In the genomic region with DNA sequence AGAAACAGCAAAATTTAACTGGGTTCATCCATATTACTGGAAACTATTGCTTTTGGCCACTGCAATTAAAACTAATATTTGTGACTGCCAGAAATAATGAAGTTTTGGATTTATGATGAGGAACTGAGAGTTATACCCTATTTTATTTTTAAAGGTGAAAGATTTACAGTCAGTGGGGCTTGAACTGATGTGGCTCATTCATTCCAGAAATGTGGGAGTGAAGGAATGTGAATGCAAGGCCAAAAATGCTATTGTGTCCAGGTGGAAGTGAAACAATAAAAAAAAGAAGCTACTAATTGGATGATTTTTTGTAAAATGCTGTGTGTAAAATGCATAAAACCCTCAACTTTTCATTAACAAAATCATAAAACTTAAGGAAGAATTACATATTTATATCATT, we compare ENCODE assay signal across 16 cellular contexts.
DNase-seq lines count a peak whose midpoint lies in the region; ATAC-seq lines count a peak whose summit lies in the region.
"Had no signal": no experiment of that assay in that cellular context is flagged by ENCODE, and none has a peak within 500 bp of the region (broad histone marks: within the 10 kb centered on the region; RNA-seq: fewer than 3 reads in every experiment).

No MANE protein-coding gene starts in this region.

- ATAC-seq in HG03196 (IDR thresholded peaks at IDR 0.05; ENCODE audit: unreplicated experiment) (no peak), HG02840 (IDR thresholded peaks at IDR 0.05; ENCODE audit: low FRiP score, unreplicated experiment) (no peak), GM18867 (IDR thresholded peaks at IDR 0.05; ENCODE audit: unreplicated experiment) (no peak)
- ATAC-seq: CD8-positive, alpha-beta T cell; GM23338; HepG2 had no signal

- DNase-seq in GM03348 (ENCODE audit: low spot score) = peak; percentile 48
- DNase-seq in M059J (ENCODE audit: low read depth) = peak; percentile 36
- DNase-seq in astrocyte of the hippocampus (ENCODE audit: low read depth, low spot score) = peak; percentile 16
- DNase-seq in kidney glomerular epithelial cell (lab: John Stamatoyannopoulos, UW) = peak; percentile 10
- DNase-seq in activated CD8-positive, alpha-beta memory T cell treated with anti-CD3 and anti-CD28 coated beads for 24 hours = no peak
- DNase-seq: 8988T; Calu3; CD8-positive, alpha-beta T cell; DMS79 treated with DMSO at 0.1 percent for 48 hours; GF-D8; HCEC 1CT had no signal
